1 cellular context compared by ENCODE assay signal in the genomic region with DNA sequence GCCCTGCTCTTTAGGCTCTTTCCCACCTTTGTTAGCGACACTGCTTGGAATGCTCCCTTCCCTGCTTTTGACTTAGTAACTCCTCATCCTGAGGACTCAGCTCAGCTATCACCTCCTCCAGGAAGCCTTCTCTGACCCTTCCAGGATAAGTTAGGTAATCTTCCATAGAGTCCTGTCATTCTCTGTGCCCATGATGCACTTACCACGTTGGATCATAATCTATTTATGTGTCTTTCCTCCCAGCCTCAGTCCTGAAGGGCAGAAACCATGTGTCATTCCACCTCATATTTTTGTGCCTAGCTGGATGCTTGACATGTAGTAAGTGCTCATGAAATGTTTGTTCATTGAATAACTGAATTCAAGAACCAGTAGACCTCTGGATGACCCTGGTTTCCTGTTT.
TF ChIP-seq lines count a peak whose summit lies in the region.

No MANE protein-coding gene starts in this region.

TF ChIP-seq in SK-N-SH, 30 proteins besides CTCF, POLR2A, EP300 and RAD21:
- no peak for TF ChIP-seq SMC3 (IDR thresholded peaks at IDR 0.05; ENCODE audit: low read depth, low read length)
- TF ChIP-seq FOSL2 (IDR thresholded peaks at IDR 0.05; ENCODE audit: borderline replicate concordance, low read depth), result no peak
- TF ChIP-seq, protein P1, sequence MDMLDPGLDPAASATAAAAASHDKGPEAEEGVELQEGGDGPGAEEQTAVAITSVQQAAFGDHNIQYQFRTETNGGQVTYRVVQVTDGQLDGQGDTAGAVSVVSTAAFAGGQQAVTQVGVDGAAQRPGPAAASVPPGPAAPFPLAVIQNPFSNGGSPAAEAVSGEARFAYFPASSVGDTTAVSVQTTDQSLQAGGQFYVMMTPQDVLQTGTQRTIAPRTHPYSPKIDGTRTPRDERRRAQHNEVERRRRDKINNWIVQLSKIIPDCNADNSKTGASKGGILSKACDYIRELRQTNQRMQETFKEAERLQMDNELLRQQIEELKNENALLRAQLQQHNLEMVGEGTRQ (IDR thresholded peaks at IDR 0.05; ENCODE audit: borderline replicate concordance, low read depth, low read length), result no peak
- TF ChIP-seq CHD2 (IDR thresholded peaks at IDR 0.05; ENCODE audit: low read length, partially characterized antibody), result no peak
- TF ChIP-seq GABPA (IDR thresholded peaks at IDR 0.05; ENCODE audit: low read depth), result no peak
- TF ChIP-seq RXRA (IDR thresholded peaks at IDR 0.05; ENCODE audit: borderline replicate concordance, low read depth), result no peak
TF ChIP-seq in SK-N-SH: peak in this region for 0.
